15 cellular contexts compared by ENCODE assay signal in genomic region chr1:222762178-222762577, GRCh38. TPM values are rescaled to one million over a fixed set of nuclear protein-coding genes. Genes with fewer than 3 reads are reported as not detected.
DNase-seq lines count a peak whose midpoint lies in the region; ATAC-seq, FAIRE-seq and TF ChIP-seq lines count a peak whose summit lies in the region.
"Not testable (repeated sequence)": the region's sequence is repeated elsewhere in the genome, so short reads cannot be mapped to it uniquely, and the experiment has no call there.
"Had no signal": no experiment of that assay in that cellular context is flagged by ENCODE, and none has a peak within 500 bp of the region (broad histone marks: within the 10 kb centered on the region; RNA-seq: fewer than 3 reads in every experiment).

No MANE protein-coding gene starts in this region.

- DNase-seq in K562 (ENCODE audit: extremely low read depth in 1 of 4, low spot score in 3 of 4), result not testable (repeated sequence)

- H4K20me1 ChIP-seq in K562 (replicated peaks; ENCODE audit: control insufficient read depth, insufficient read depth, low read length), result not testable (repeated sequence)

- not testable (repeated sequence) for H3K4me2 ChIP-seq in K562 (ENCODE audit: insufficient read depth, low read length)

- H3K36me3 ChIP-seq in HEK293 (ENCODE audit: control insufficient read depth in 2 of 2, insufficient read depth in 1 of 2, low read length in 2 of 2); K562 (ENCODE audit: control insufficient read depth, insufficient read depth, low read length): not testable (repeated sequence)

- not testable (repeated sequence) for ATAC-seq in K562

- not testable (repeated sequence) for H3K4me3 ChIP-seq in HEK293 (ENCODE audit: low read depth, low read length); K562

- not testable (repeated sequence) for H3K4me1 ChIP-seq in HEK293 (ENCODE audit: control insufficient read depth, insufficient read depth, low read length); K562 (replicated peaks in 1 of 2; ENCODE audit: control insufficient read depth in 2 of 2, insufficient read depth in 2 of 2, low read length in 2 of 2)

- TF ChIP-seq RAD21 in K562 (CRISPR knock-in tag; conservative IDR thresholded peaks at IDR 0.05 in 1 of 2, IDR thresholded peaks at IDR 0.05 in 1 of 2), result not testable (repeated sequence)

- not testable (repeated sequence) for TF ChIP-seq POLR2A in K562 (conservative IDR thresholded peaks at IDR 0.05)

- H3K79me2 ChIP-seq in K562 (ENCODE audit: control insufficient read depth, insufficient read depth, low read length), result not testable (repeated sequence)

- POLR2A ChIA-PET in HEK293 (lab: Yijun Ruan, JAX); K562 (lab: Yijun Ruan, JAX): not testable (repeated sequence)

- not testable (repeated sequence) for FAIRE-seq in K562 (lab: Jason Lieb, UNC)

- WGBS in K562 (ENCODE audit: insufficient coverage, low coverage, missing lambda C conversion rate), result 2% methylated on average over 3 of the region's 4 CpGs

- intact Hi-C loops in K562 (cut with micrococcal nuclease), result not testable (repeated sequence)

- H3K9ac ChIP-seq in K562 (ENCODE audit: insufficient read depth in 1 of 2, low read depth in 2 of 2, low read length in 2 of 2), result not testable (repeated sequence)

- H3K9me1 ChIP-seq in K562 (ENCODE audit: control insufficient read depth, insufficient read depth, low read length), result not testable (repeated sequence)

- H3K9me3 ChIP-seq in HEK293 (ENCODE audit: control insufficient read depth, insufficient read depth, low read depth, low read length); K562 (replicated peaks; ENCODE audit: control insufficient read depth, insufficient read depth, low read depth, low read length): not testable (repeated sequence)

- H3K27me3 ChIP-seq in K562 (ENCODE audit: control insufficient read depth in 2 of 2, insufficient read depth in 2 of 2, low read length in 2 of 2), result not testable (repeated sequence)

- not testable (repeated sequence) for TF ChIP-seq CTCF in HEK293 (tag by site-specific recombination; IDR thresholded peaks at IDR 0.05); K562 (IDR thresholded peaks at IDR 0.05 in 2 of 3, conservative IDR thresholded peaks at IDR 0.05 in 1 of 3; ENCODE audit: insufficient read depth in 2 of 3, low read depth in 1 of 3, low read length in 3 of 3)

- BruUV-seq in K562 (replicated peaks; lab: Mats Ljungman, UMichigan), result not testable (repeated sequence)

- H3K27ac ChIP-seq in HEK293 (ENCODE audit: extremely low read depth, low read depth, low read length); K562 (ENCODE audit: extremely low read depth, low read depth, low read length): not testable (repeated sequence)

- TF ChIP-seq EP300 in K562 (IDR thresholded peaks at IDR 0.05; ENCODE audit: low read length), result not testable (repeated sequence)

- H2AFZ ChIP-seq in K562 (ENCODE audit: low read depth, low read length), result not testable (repeated sequence)

- CTCF ChIA-PET in HEK293 (lab: Yijun Ruan, JAX), result interaction anchor here (0.9 kb wide), 1 partner anchor 328 kb away, joined by 3 read pairs; no protein-coding TSS in a partner anchor
- CTCF ChIA-PET in K562 (lab: Yijun Ruan, JAX; ENCODE audit: low intra/inter-chr PET ratio), result not testable (repeated sequence)

- in situ Hi-C loops in K562 (cut with MboI), result not testable (repeated sequence)

TF ChIP-seq in HEK293, 187 proteins besides CTCF, POLR2A, EP300 and RAD21:
- TF ChIP-seq ZNF146 (tag by site-specific recombination; IDR thresholded peaks at IDR 0.05), result peak; percentile 76

TF ChIP-seq in K562, 482 proteins besides CTCF, POLR2A, EP300 and RAD21:
- TF ChIP-seq ZNF146 (CRISPR knock-in tag; IDR thresholded peaks at IDR 0.05; ENCODE audit: unreplicated experiment) (peak; percentile 74), RBM25 (IDR thresholded peaks at IDR 0.05; ENCODE audit: low read depth, low read length, severe bottlenecking) (peak; percentile 30)

RNA-seq across cellular contexts. Expression of gene FAM177B, which starts 25.2 kb away (rescaled TPM):
- total RNA-seq in K562 (2011; cell fraction: chromatin; rRNA removed; ENCODE audit: low replicate concordance), result not detected in 2 replicates
- total RNA-seq in K562 (2011; cell fraction: nucleolus; rRNA removed), result not detected in 2 replicates
- total RNA-seq in K562 (2011; cell fraction: nucleoplasm; rRNA removed), result not detected in 2 replicates
- not detected in 2 replicates for total RNA-seq in K562 (2014; rRNA removed)
- not detected in 2 replicates for total RNA-seq in K562 (2014; rRNA removed; fragmentation: Illumina TruSeq; extraction: Trizol)
- not detected in 2 replicates for total RNA-seq in K562 (2015; rRNA removed; fragmentation: Illumina TruSeq; extraction: Trizol)
- not detected in 2 replicates for total RNA-seq in K562 (2021)
- polyA plus RNA-seq in K562 (2011; rRNA removed), result not detected in 2 replicates
- polyA plus RNA-seq in K562 (2011; cell fraction: cytosol; rRNA removed), result not detected in 2 replicates
- polyA plus RNA-seq in K562 (2011; cell fraction: nucleus; rRNA removed), result not detected in 2 replicates
- polyA plus RNA-seq in K562 (2012), result not detected in 2 replicates
- polyA plus RNA-seq in K562 (2014; fragmentation: Illumina TruSeq; extraction: Trizol), result not detected in 2 replicates
- not detected for polyA plus RNA-seq in K562 (2014; fragmentation: Nextera tagmentation; extraction: Ambion mirVana)
- not detected in 2 replicates for polyA plus RNA-seq in K562 (2014; rRNA removed)
- polyA minus RNA-seq in K562 (2011; rRNA and poly(A)+ RNA removed), result not detected in 2 replicates
- polyA minus RNA-seq in K562 (2011; cell fraction: cytosol; rRNA and poly(A)+ RNA removed), result not detected in 2 replicates
- polyA minus RNA-seq in K562 (2011; cell fraction: nucleus; rRNA and poly(A)+ RNA removed), result not detected in 2 replicates
- total RNA-seq: A172; A673; Caco-2; Calu3; CD4-positive, alpha-beta T cell; CD4-positive, CD25-positive, alpha-beta regulatory T cell; CD8-positive, alpha-beta memory T cell; CD8-positive, alpha-beta T cell; Daoy had no signal
- polyA plus RNA-seq: A549; AG04450; BJ; CD14-positive monocyte; CD4-positive, CD25-positive, alpha-beta regulatory T cell; CD8-positive, alpha-beta memory T cell had no signal

RNA-seq across cellular contexts. Expression of gene BROX, which starts 49.8 kb away (rescaled TPM):
- 10.8 and 23.6 TPM in 2 replicates for total RNA-seq in K562 (2011; cell fraction: chromatin; rRNA removed; ENCODE audit: low replicate concordance)
- 7.0 and 8.4 TPM in 2 replicates for total RNA-seq in K562 (2011; cell fraction: nucleolus; rRNA removed)
- 18.0 and 22.1 TPM in 2 replicates for total RNA-seq in K562 (2011; cell fraction: nucleoplasm; rRNA removed)
- total RNA-seq in K562 (2014; rRNA removed) (30.8 and 32.2 TPM in 2 replicates), K562 (2014; rRNA removed; fragmentation: Illumina TruSeq; extraction: Trizol) (68.0 and 75.7 TPM in 2 replicates), K562 (2015; rRNA removed; fragmentation: Illumina TruSeq; extraction: Trizol) (45.0 and 51.3 TPM in 2 replicates), K562 (2021) (43.8 and 45.1 TPM in 2 replicates)
- polyA plus RNA-seq in K562 (2011; rRNA removed) (6.8 and 9.4 TPM in 2 replicates), K562 (2014; fragmentation: Illumina TruSeq; extraction: Trizol) (21.3 and 23.7 TPM in 2 replicates), K562 (2014; fragmentation: Nextera tagmentation; extraction: Ambion mirVana) (100 to 1,000 TPM in 1 of 2 experiments, 10 to 100 TPM in 1; 86.3 to 153 TPM), K562 (2014; rRNA removed) (16.6 and 16.8 TPM in 2 replicates)
- 2.3 and 5.6 TPM in 2 replicates for polyA plus RNA-seq in K562 (2011; cell fraction: cytosol; rRNA removed)
- polyA plus RNA-seq in K562 (2011; cell fraction: nucleus; rRNA removed), result 4.4 and 5.0 TPM in 2 replicates
- polyA plus RNA-seq in K562 (2012), result 28.7 and 30.7 TPM in 2 replicates
- polyA minus RNA-seq in K562 (2011; rRNA and poly(A)+ RNA removed), result 16.6 and 20.0 TPM in 2 replicates
- polyA minus RNA-seq in K562 (2011; cell fraction: cytosol; rRNA and poly(A)+ RNA removed), result 13.6 and 15.0 TPM in 2 replicates
- 6.1 and 9.3 TPM in 2 replicates for polyA minus RNA-seq in K562 (2011; cell fraction: nucleus; rRNA and poly(A)+ RNA removed)

RNA-seq across cellular contexts. Expression of gene AIDA, which starts 49.9 kb away (rescaled TPM):
- total RNA-seq in K562 (2011; cell fraction: chromatin; rRNA removed; ENCODE audit: low replicate concordance), result 11.7 and 26.3 TPM in 2 replicates
- 8.3 and 8.7 TPM in 2 replicates for total RNA-seq in K562 (2011; cell fraction: nucleolus; rRNA removed)
- total RNA-seq in K562 (2011; cell fraction: nucleoplasm; rRNA removed), result 17.7 and 27.3 TPM in 2 replicates
- total RNA-seq in K562 (2014; rRNA removed), result 20.2 and 24.4 TPM in 2 replicates
- 24.9 and 30.1 TPM in 2 replicates for total RNA-seq in K562 (2014; rRNA removed; fragmentation: Illumina TruSeq; extraction: Trizol)
- total RNA-seq in K562 (2015; rRNA removed; fragmentation: Illumina TruSeq; extraction: Trizol), result 19.9 and 21.8 TPM in 2 replicates
- 45.6 and 51.3 TPM in 2 replicates for total RNA-seq in K562 (2021)
- 68.8 and 77.9 TPM in 2 replicates for polyA plus RNA-seq in K562 (2011; rRNA removed)
- 19.6 and 34.7 TPM in 2 replicates for polyA plus RNA-seq in K562 (2011; cell fraction: cytosol; rRNA removed)
- polyA plus RNA-seq in K562 (2011; cell fraction: nucleus; rRNA removed), result 12.0 and 22.3 TPM in 2 replicates
- 39.3 and 48.1 TPM in 2 replicates for polyA plus RNA-seq in K562 (2012)
- 45.6 and 58.9 TPM in 2 replicates for polyA plus RNA-seq in K562 (2014; fragmentation: Illumina TruSeq; extraction: Trizol)
- polyA plus RNA-seq in K562 (2014; fragmentation: Nextera tagmentation; extraction: Ambion mirVana), result 10 to 100 TPM; 18.2 to 19.1 TPM
- 36.4 and 36.8 TPM in 2 replicates for polyA plus RNA-seq in K562 (2014; rRNA removed)
- polyA minus RNA-seq in K562 (2011; rRNA and poly(A)+ RNA removed), result 90.0 and 90.7 TPM in 2 replicates
- polyA minus RNA-seq in K562 (2011; cell fraction: cytosol; rRNA and poly(A)+ RNA removed), result 38.3 and 54.9 TPM in 2 replicates
- polyA minus RNA-seq in K562 (2011; cell fraction: nucleus; rRNA and poly(A)+ RNA removed), result 12.4 and 21.2 TPM in 2 replicates

RNA-seq across cellular contexts. Expression of gene DISP1, which starts 52.7 kb away (rescaled TPM):
- total RNA-seq in K562 (2011; cell fraction: chromatin; rRNA removed; ENCODE audit: low replicate concordance), result 0.65 TPM in 1 of 2 replicates, not detected in the other
- total RNA-seq in K562 (2011; cell fraction: nucleolus; rRNA removed), result not detected in 2 replicates
- total RNA-seq in K562 (2011; cell fraction: nucleoplasm; rRNA removed), result 0.29 and 0.76 TPM in 2 replicates
- total RNA-seq in K562 (2014; rRNA removed) (not detected in 2 replicates), K562 (2014; rRNA removed; fragmentation: Illumina TruSeq; extraction: Trizol) (0.04 TPM in 1 of 2 replicates, not detected in the other), K562 (2015; rRNA removed; fragmentation: Illumina TruSeq; extraction: Trizol) (0.11 TPM in 2 replicates), K562 (2021) (0.02 and 0.09 TPM in 2 replicates)
- polyA plus RNA-seq in K562 (2011; rRNA removed) (0.03 TPM in 1 of 2 replicates, not detected in the other), K562 (2014; fragmentation: Illumina TruSeq; extraction: Trizol) (0.04 and 0.06 TPM in 2 replicates), K562 (2014; fragmentation: Nextera tagmentation; extraction: Ambion mirVana) (under 1 TPM; 0.15 to 0.35 TPM), K562 (2014; rRNA removed) (0.03 TPM in 1 of 2 replicates, not detected in the other)
- polyA plus RNA-seq in K562 (2011; cell fraction: cytosol; rRNA removed), result 0.01 and 0.03 TPM in 2 replicates
- not detected in 2 replicates for polyA plus RNA-seq in K562 (2011; cell fraction: nucleus; rRNA removed)
- 0.03 and 0.18 TPM in 2 replicates for polyA plus RNA-seq in K562 (2012)
- 0.27 and 0.46 TPM in 2 replicates for polyA minus RNA-seq in K562 (2011; rRNA and poly(A)+ RNA removed)
- polyA minus RNA-seq in K562 (2011; cell fraction: cytosol; rRNA and poly(A)+ RNA removed), result not detected in 2 replicates
- polyA minus RNA-seq in K562 (2011; cell fraction: nucleus; rRNA and poly(A)+ RNA removed), result under 0.01 and 0.11 TPM in 2 replicates
